ENCODE assay signal across 1 cellular context in genomic region chr17:42411905-42412679, GRCh38.
TF ChIP-seq lines count a peak whose summit lies in the region.

No MANE protein-coding gene starts in this region.

TF ChIP-seq in IMR-90, 13 proteins besides CTCF, POLR2A, EP300 and RAD21:
- TF ChIP-seq NFE2L2 (IDR thresholded peaks at IDR 0.05; ENCODE audit: low read depth, low read length): no peak
- no peak for TF ChIP-seq CHD1 (IDR thresholded peaks at IDR 0.05; ENCODE audit: low read depth, low read length)
- TF ChIP-seq SMC3 (IDR thresholded peaks at IDR 0.05; ENCODE audit: low read depth, low read length): no peak
- TF ChIP-seq MXI1 (IDR thresholded peaks at IDR 0.05; ENCODE audit: borderline replicate concordance, low read depth, low read length): no peak
- TF ChIP-seq, protein P1, sequence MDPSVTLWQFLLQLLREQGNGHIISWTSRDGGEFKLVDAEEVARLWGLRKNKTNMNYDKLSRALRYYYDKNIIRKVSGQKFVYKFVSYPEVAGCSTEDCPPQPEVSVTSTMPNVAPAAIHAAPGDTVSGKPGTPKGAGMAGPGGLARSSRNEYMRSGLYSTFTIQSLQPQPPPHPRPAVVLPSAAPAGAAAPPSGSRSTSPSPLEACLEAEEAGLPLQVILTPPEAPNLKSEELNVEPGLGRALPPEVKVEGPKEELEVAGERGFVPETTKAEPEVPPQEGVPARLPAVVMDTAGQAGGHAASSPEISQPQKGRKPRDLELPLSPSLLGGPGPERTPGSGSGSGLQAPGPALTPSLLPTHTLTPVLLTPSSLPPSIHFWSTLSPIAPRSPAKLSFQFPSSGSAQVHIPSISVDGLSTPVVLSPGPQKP (IDR thresholded peaks at IDR 0.05; ENCODE audit: borderline replicate concordance, low read depth, low read length): no peak
